ENCODE assay signal across 7 cellular contexts in genomic region chrX:135185795-135186443, GRCh38. TPM values are rescaled to one million over a fixed set of nuclear protein-coding genes. Genes with fewer than 3 reads are reported as not detected.
DNase-seq lines count a peak whose midpoint lies in the region; ATAC-seq and TF ChIP-seq lines count a peak whose summit lies in the region.

No MANE protein-coding gene starts in this region.

- ATAC-seq in GM19043 (IDR thresholded peaks at IDR 0.05; ENCODE audit: low read depth, unreplicated experiment) (peak; percentile 75), HG03432 (IDR thresholded peaks at IDR 0.05; ENCODE audit: unreplicated experiment) (peak; percentile 85)

- no peak overlapping the region for H3K4me3 ChIP-seq in OCI-LY3 (ENCODE audit: low read length)
- H3K4me3 ChIP-seq in adrenal gland, result no peak overlapping the region

- H3K27ac ChIP-seq in OCI-LY3 (ENCODE audit: low read length) (no peak overlapping the region), adrenal gland (no peak overlapping the region)

- H3K27ac Mint-ChIP-seq in immature natural killer cell, result no peak overlapping the region

- no peak for TF ChIP-seq POLR2A in adrenal gland (IDR thresholded peaks at IDR 0.05)

- peaks cover 2 to 6% (median 4%) of the 10 kb centered on the region in 3 donors for H3K27me3 Mint-ChIP-seq in immature natural killer cell (ENCODE audit: low read depth in 3 of 3)

- no peak overlapping the region for H3K4me3 Mint-ChIP-seq in immature natural killer cell

- no peak overlapping the region for H2AFZ ChIP-seq in OCI-LY3 (ENCODE audit: low read depth, low read length)

- peaks cover 0 to 1% (median 0%) of the 10 kb centered on the region in 6 donors for H3K9me3 Mint-ChIP-seq in immature natural killer cell

- TF ChIP-seq CTCF in OCI-LY3 (IDR thresholded peaks at IDR 0.05; ENCODE audit: low read depth, low read length) (peak; percentile 62), adrenal gland (IDR thresholded peaks at IDR 0.05) (peak in 5 of 6 experiments; percentile 14 to 61 (median 54))

- H3K4me2 ChIP-seq in OCI-LY3 (ENCODE audit: low read length), result no peak overlapping the region

- H3K4me1 ChIP-seq in OCI-LY3 (ENCODE audit: low read length), result no peaks in the 10 kb centered on the region
- H3K4me1 ChIP-seq in adrenal gland (replicated peaks in 1 of 2), result no peaks in the 10 kb centered on the region

- no peaks in the 10 kb centered on the region for H3K9me3 ChIP-seq in OCI-LY3 (ENCODE audit: insufficient read depth, low read length)
- no peaks in the 10 kb centered on the region for H3K9me3 ChIP-seq in adrenal gland (replicated peaks in 1 of 3)

- H3K27me3 ChIP-seq in OCI-LY3 (ENCODE audit: low read depth, low read length) (peaks cover 10% of the 10 kb centered on the region), adrenal gland (peaks cover 15% of the 10 kb centered on the region)

- H3K36me3 ChIP-seq in OCI-LY3 (replicated peaks; ENCODE audit: low read depth, low read length) (no peaks in the 10 kb centered on the region), adrenal gland (replicated peaks in 1 of 2) (no peaks in the 10 kb centered on the region)

- DNase-seq in DMS53 treated with DMSO at 0.1 percent for 48 hours (lab: John Stamatoyannopoulos, UW; ENCODE audit: unreplicated experiment), result peak; percentile 49
- DNase-seq in adrenal gland, result peak; percentile 28 to 75 (median 48)
- DNase-seq in immature natural killer cell, result peak in 2 of 3 donors; percentile 12 to 30
- DNase-seq in stimulated activated naive CD4-positive, alpha-beta T cell (lab: John Stamatoyannopoulos, UW), result peak in 4 of 6 experiments; percentile 5 to 44 (median 19)

- intact Hi-C loops in adrenal gland (cut with DNase I), result no loop called here

- no peaks in the 10 kb centered on the region for H4K20me1 ChIP-seq in OCI-LY3 (ENCODE audit: insufficient read depth, low read length)

- H3K9ac ChIP-seq in OCI-LY3 (ENCODE audit: low read length), result no peak overlapping the region

- H3K79me2 ChIP-seq in OCI-LY3 (ENCODE audit: low read length), result no peaks in the 10 kb centered on the region

- WGBS in adrenal gland, 4 donors, result 37 to 57% (median 40%) methylated on average over 6 to 8 of the region's 8 CpGs

- no peaks in the 10 kb centered on the region for H3K36me3 Mint-ChIP-seq in immature natural killer cell

- H3K4me1 Mint-ChIP-seq in immature natural killer cell, result no peaks in the 10 kb centered on the region

RNA-seq across cellular contexts. Expression of gene CT55, which starts 14.7 kb away (rescaled TPM):
- total RNA-seq in adrenal gland, result under 1 TPM in 1 of 8 donors, not detected in 7; 0.55 TPM
- polyA plus RNA-seq in adrenal gland, result under 1 TPM in 2 of 3 donors, not detected in 1; 0.17 to 0.20 TPM
- not detected for polyA plus RNA-seq in immature natural killer cell
